Comparison of ENCODE assay signal across 1 cellular context in genomic region chr11:74398244-74399159, GRCh38.
TF ChIP-seq lines count a peak whose summit lies in the region.

TSS of gene PGM2L1 (minus strand) at chr11:74398433. CDS start at chr11:74398161, 272 bp downstream.

TF ChIP-seq in HepG2, 621 proteins besides CTCF, POLR2A, EP300 and RAD21 (continued from another document and continues in another):
- TF ChIP-seq, protein P1, sequence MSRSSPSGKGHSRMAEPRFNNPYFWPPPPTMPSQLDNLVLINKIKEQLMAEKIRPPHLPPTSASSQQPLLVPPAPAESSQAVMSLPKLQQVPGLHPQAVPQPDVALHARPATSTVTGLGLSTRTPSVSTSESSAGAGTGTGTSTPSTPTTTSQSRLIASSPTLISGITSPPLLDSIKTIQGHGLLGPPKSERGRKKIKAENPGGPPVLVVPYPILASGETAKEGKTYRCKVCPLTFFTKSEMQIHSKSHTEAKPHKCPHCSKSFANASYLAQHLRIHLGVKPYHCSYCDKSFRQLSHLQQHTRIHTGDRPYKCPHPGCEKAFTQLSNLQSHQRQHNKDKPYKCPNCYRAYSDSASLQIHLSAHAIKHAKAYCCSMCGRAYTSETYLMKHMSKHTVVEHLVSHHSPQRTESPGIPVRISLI (CRISPR knock-in tag; IDR thresholded peaks at IDR 0.05; ENCODE audit: borderline replicate concordance) = 0 out of 2 replicates have a peak, but pooled peaks have one; percentile 6
- TF ChIP-seq SIN3A (IDR thresholded peaks at IDR 0.05; ENCODE audit: borderline replicate concordance, low read depth, low read length) (no peak), ZBTB40 (IDR thresholded peaks at IDR 0.05) (no peak), ZBTB40 (CRISPR knock-in tag; IDR thresholded peaks at IDR 0.05) (peak; percentile 29; the same call in 1 of the 2 replicates), SOX6 (IDR thresholded peaks at IDR 0.05) (no peak), SOX6 (CRISPR knock-in tag; IDR thresholded peaks at IDR 0.05) (peak; percentile 51), HNF1B (CRISPR knock-in tag; IDR thresholded peaks at IDR 0.05) (peak; percentile 47; the same call in 1 of the 2 replicates), ZNF414 (CRISPR knock-in tag; IDR thresholded peaks at IDR 0.05) (0 out of 2 replicates have a peak, but pooled peaks have one; percentile 34), NCOA1 (CRISPR knock-in tag; IDR thresholded peaks at IDR 0.05) (no peak), MAZ (IDR thresholded peaks at IDR 0.05; ENCODE audit: borderline replicate concordance, low read depth, low read length) (peak; percentile 96), MAZ (CRISPR knock-in tag; IDR thresholded peaks at IDR 0.05; ENCODE audit: low read depth) (peak; percentile 80; the same call in 1 of the 2 replicates), FOXA3 (CRISPR knock-in tag; IDR thresholded peaks at IDR 0.05) (0 out of 2 replicates have a peak, but pooled peaks have one; percentile 7), TARDBP (CRISPR knock-in tag; IDR thresholded peaks at IDR 0.05) (peak; percentile 75; the same call in 1 of the 2 replicates), ZNF335 (CRISPR knock-in tag; IDR thresholded peaks at IDR 0.05) (peak; percentile 75; the same call in 1 of the 2 replicates), TBP (CRISPR knock-in tag; IDR thresholded peaks at IDR 0.05) (0 out of 2 replicates have a peak, but pooled peaks have one; percentile 87), POLR2AphosphoS5 (IDR thresholded peaks at IDR 0.05; ENCODE audit: low read depth, low read length) (peak; percentile 48; the same call in 1 of the 2 replicates), SMAD1 (CRISPR knock-in tag; IDR thresholded peaks at IDR 0.05; ENCODE audit: borderline replicate concordance, low read depth) (no peak), ZKSCAN5 (CRISPR knock-in tag; IDR thresholded peaks at IDR 0.05) (no peak), ATF1 (CRISPR knock-in tag; IDR thresholded peaks at IDR 0.05) (peak; percentile 41; the same call in 1 of the 2 replicates), FOSL2 (CRISPR knock-in tag; IDR thresholded peaks at IDR 0.05) (peak; percentile 18; the same call in 1 of the 2 replicates), SNAPC2 (CRISPR knock-in tag; IDR thresholded peaks at IDR 0.05) (peak; percentile 68; the same call in 1 of the 2 replicates), HOXA3 (CRISPR knock-in tag; IDR thresholded peaks at IDR 0.05) (peak; percentile 66; the same call in 1 of the 2 replicates), DMAP1 (CRISPR knock-in tag; IDR thresholded peaks at IDR 0.05) (peak; percentile 80), RXRB (CRISPR knock-in tag; IDR thresholded peaks at IDR 0.05; ENCODE audit: borderline replicate concordance) (peak; percentile 22; the same call in 1 of the 2 replicates), MTF1 (CRISPR knock-in tag; IDR thresholded peaks at IDR 0.05) (no peak), SALL1 (CRISPR knock-in tag; IDR thresholded peaks at IDR 0.05) (peak; percentile 71), TBX2 (CRISPR knock-in tag; IDR thresholded peaks at IDR 0.05; ENCODE audit: borderline replicate concordance) (peak; percentile 55; the same call in 1 of the 2 replicates), PRPF4 (IDR thresholded peaks at IDR 0.05; ENCODE audit: low read depth, low read length, poor library complexity, severe bottlenecking) (peak; percentile 17), TEAD3 (CRISPR knock-in tag; optimal IDR thresholded peaks at IDR 0.05; ENCODE audit: borderline replicate concordance) (no peak), SRF (IDR thresholded peaks at IDR 0.05; ENCODE audit: low read depth, low read length) (no peak), ZNF691 (CRISPR knock-in tag; IDR thresholded peaks at IDR 0.05; ENCODE audit: borderline replicate concordance, low read depth) (0 out of 2 replicates have a peak, but pooled peaks have one; percentile 13), ZFY (CRISPR knock-in tag; IDR thresholded peaks at IDR 0.05) (peak; percentile 59), CBX5 (CRISPR knock-in tag; IDR thresholded peaks at IDR 0.05; ENCODE audit: borderline replicate concordance) (peak; percentile 38; the same call in 1 of the 2 replicates)
- TF ChIP-seq, protein P2, sequence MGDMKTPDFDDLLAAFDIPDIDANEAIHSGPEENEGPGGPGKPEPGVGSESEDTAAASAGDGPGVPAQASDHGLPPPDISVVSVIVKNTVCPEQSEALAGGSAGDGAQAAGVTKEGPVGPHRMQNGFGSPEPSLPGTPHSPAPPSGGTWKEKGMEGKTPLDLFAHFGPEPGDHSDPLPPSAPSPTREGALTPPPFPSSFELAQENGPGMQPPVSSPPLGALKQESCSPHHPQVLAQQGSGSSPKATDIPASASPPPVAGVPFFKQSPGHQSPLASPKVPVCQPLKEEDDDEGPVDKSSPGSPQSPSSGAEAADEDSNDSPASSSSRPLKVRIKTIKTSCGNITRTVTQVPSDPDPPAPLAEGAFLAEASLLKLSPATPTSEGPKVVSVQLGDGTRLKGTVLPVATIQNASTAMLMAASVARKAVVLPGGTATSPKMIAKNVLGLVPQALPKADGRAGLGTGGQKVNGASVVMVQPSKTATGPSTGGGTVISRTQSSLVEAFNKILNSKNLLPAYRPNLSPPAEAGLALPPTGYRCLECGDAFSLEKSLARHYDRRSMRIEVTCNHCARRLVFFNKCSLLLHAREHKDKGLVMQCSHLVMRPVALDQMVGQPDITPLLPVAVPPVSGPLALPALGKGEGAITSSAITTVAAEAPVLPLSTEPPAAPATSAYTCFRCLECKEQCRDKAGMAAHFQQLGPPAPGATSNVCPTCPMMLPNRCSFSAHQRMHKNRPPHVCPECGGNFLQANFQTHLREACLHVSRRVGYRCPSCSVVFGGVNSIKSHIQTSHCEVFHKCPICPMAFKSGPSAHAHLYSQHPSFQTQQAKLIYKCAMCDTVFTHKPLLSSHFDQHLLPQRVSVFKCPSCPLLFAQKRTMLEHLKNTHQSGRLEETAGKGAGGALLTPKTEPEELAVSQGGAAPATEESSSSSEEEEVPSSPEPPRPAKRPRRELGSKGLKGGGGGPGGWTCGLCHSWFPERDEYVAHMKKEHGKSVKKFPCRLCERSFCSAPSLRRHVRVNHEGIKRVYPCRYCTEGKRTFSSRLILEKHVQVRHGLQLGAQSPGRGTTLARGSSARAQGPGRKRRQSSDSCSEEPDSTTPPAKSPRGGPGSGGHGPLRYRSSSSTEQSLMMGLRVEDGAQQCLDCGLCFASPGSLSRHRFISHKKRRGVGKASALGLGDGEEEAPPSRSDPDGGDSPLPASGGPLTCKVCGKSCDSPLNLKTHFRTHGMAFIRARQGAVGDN (CRISPR knock-in tag; IDR thresholded peaks at IDR 0.05) = peak; percentile 59
- TF ChIP-seq, protein P3, sequence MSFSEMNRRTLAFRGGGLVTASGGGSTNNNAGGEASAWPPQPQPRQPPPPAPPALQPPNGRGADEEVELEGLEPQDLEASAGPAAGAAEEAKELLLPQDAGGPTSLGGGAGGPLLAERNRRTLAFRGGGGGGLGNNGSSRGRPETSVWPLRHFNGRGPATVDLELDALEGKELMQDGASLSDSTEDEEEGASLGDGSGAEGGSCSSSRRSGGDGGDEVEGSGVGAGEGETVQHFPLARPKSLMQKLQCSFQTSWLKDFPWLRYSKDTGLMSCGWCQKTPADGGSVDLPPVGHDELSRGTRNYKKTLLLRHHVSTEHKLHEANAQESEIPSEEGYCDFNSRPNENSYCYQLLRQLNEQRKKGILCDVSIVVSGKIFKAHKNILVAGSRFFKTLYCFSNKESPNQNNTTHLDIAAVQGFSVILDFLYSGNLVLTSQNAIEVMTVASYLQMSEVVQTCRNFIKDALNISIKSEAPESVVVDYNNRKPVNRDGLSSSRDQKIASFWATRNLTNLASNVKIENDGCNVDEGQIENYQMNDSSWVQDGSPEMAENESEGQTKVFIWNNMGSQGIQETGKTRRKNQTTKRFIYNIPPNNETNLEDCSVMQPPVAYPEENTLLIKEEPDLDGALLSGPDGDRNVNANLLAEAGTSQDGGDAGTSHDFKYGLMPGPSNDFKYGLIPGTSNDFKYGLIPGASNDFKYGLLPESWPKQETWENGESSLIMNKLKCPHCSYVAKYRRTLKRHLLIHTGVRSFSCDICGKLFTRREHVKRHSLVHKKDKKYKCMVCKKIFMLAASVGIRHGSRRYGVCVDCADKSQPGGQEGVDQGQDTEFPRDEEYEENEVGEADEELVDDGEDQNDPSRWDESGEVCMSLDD (CRISPR knock-in tag; IDR thresholded peaks at IDR 0.05; ENCODE audit: borderline replicate concordance) = peak; percentile 72
- TF ChIP-seq, protein P4, sequence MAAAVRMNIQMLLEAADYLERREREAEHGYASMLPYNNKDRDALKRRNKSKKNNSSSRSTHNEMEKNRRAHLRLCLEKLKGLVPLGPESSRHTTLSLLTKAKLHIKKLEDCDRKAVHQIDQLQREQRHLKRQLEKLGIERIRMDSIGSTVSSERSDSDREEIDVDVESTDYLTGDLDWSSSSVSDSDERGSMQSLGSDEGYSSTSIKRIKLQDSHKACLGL (CRISPR knock-in tag; IDR thresholded peaks at IDR 0.05) = 0 out of 2 replicates have a peak, but pooled peaks have one; percentile 8
